Comparison of ENCODE assay signal across 12 cellular contexts in genomic region chr5:21152611-21153010, GRCh38.
DNase-seq lines count a peak whose midpoint lies in the region; ATAC-seq and TF ChIP-seq lines count a peak whose summit lies in the region.
"Had no signal": no experiment of that assay in that cellular context is flagged by ENCODE, and none has a peak within 500 bp of the region (broad histone marks: within the 10 kb centered on the region; RNA-seq: fewer than 3 reads in every experiment).

No MANE protein-coding gene starts in this region.

- TF ChIP-seq CTCF in A673 (conservative IDR thresholded peaks at IDR 0.05; ENCODE audit: low read depth, low read length) (no peak), fibroblast of the aortic adventitia (IDR thresholded peaks at IDR 0.05; ENCODE audit: insufficient read depth, low read length) (no peak), CD14-positive monocyte (IDR thresholded peaks at IDR 0.05) (no peak)

- no peak overlapping the region for H3K27ac Mint-ChIP-seq in activated naive CD4-positive, alpha-beta T cell treated with anti-CD3 and anti-CD28 coated beads for 36 hours
- H3K27ac Mint-ChIP-seq in CD14-positive monocyte = no peak overlapping the region
- H3K27ac Mint-ChIP-seq: activated naive CD8-positive, alpha-beta T cell treated with anti-CD3 and anti-CD28 coated beads, Interleukin-2, amount 50 U/mL, for 24 hours; nephron had no signal

- H3K4me1 Mint-ChIP-seq in activated naive CD4-positive, alpha-beta T cell treated with anti-CD3 and anti-CD28 coated beads for 36 hours (ENCODE audit: low read depth) = no peaks in the 10 kb centered on the region
- H3K4me1 Mint-ChIP-seq in CD14-positive monocyte = no peaks in the 10 kb centered on the region
- H3K4me1 Mint-ChIP-seq: activated naive CD8-positive, alpha-beta T cell treated with anti-CD3 and anti-CD28 coated beads, Interleukin-2, amount 50 U/mL, for 24 hours; nephron had no signal

- peaks cover 19% of the 10 kb centered on the region for H3K4me1 ChIP-seq in A673 (ENCODE audit: insufficient read depth, low read length, poor library complexity, severe bottlenecking)
- H3K4me1 ChIP-seq: heart left ventricle had no signal

- H3K9me3 Mint-ChIP-seq in activated naive CD4-positive, alpha-beta T cell treated with anti-CD3 and anti-CD28 coated beads for 36 hours = peaks cover 6% of the 10 kb centered on the region
- H3K9me3 Mint-ChIP-seq in CD14-positive monocyte = peaks cover 0 to 8% (median 0%) of the 10 kb centered on the region in 7 donors
- H3K9me3 Mint-ChIP-seq: activated naive CD8-positive, alpha-beta T cell treated with anti-CD3 and anti-CD28 coated beads, Interleukin-2, amount 50 U/mL, for 24 hours had no signal

- CTCF ChIA-PET in A673 (lab: Charles Lee) = no interaction called here
- CTCF ChIA-PET in activated naive CD4-positive, alpha-beta T cell treated with anti-CD3 and anti-CD28 coated beads for 36 hours (lab: Charles Lee) = no interaction called here

- no peak for ATAC-seq in GM18498 (IDR thresholded peaks at IDR 0.05; ENCODE audit: unreplicated experiment)
- ATAC-seq in HG03045 (IDR thresholded peaks at IDR 0.05; ENCODE audit: unreplicated experiment) = no peak
- ATAC-seq: activated naive CD8-positive, alpha-beta T cell treated with anti-CD3 and anti-CD28 coated beads, Interleukin-2, amount 50 U/mL, for 24 hours; heart left ventricle had no signal

- H3K4me3 Mint-ChIP-seq in activated naive CD4-positive, alpha-beta T cell treated with anti-CD3 and anti-CD28 coated beads for 36 hours = no peak overlapping the region
- H3K4me3 Mint-ChIP-seq in CD14-positive monocyte = no peak overlapping the region
- H3K4me3 Mint-ChIP-seq: activated naive CD8-positive, alpha-beta T cell treated with anti-CD3 and anti-CD28 coated beads, Interleukin-2, amount 50 U/mL, for 24 hours; nephron had no signal

- peaks cover 11% of the 10 kb centered on the region for H3K9me3 ChIP-seq in A673 (ENCODE audit: low read depth, low read length, poor library complexity, severe bottlenecking)

- H3K27me3 ChIP-seq in A673 (replicated peaks; ENCODE audit: insufficient read depth, low read depth, low read length, poor library complexity) = no peaks in the 10 kb centered on the region
- H3K27me3 ChIP-seq: heart left ventricle had no signal

- BruUV-seq in A673 (replicated peaks; lab: Mats Ljungman, UMichigan) = no TSS peak

- peak overlapping the region; percentile 51 for H3K27ac ChIP-seq in A673 (ENCODE audit: low read depth, low read length, poor library complexity, severe bottlenecking)
- H3K27ac ChIP-seq: heart left ventricle had no signal

- TF ChIP-seq RAD21 in Ishikawa (IDR thresholded peaks at IDR 0.05; ENCODE audit: low read depth) = no peak

- H3K4me3 ChIP-seq in A673 (ENCODE audit: low read depth, low read length, poor library complexity, severe bottlenecking) = no peak overlapping the region
- no peak overlapping the region for H3K4me3 ChIP-seq in fibroblast of the aortic adventitia (ENCODE audit: low read depth, low read length)
- H3K4me3 ChIP-seq: heart left ventricle had no signal

- DNase-seq in A673 (ENCODE audit: low spot score) (peak; percentile 96), SHP77 (lab: John Stamatoyannopoulos, UW) (peak; percentile 87 to 89), fibroblast of the aortic adventitia (ENCODE audit: low read depth) (peak; percentile 87), CD14-positive monocyte (ENCODE audit: low spot score) (no peak)
- DNase-seq in activated naive CD4-positive, alpha-beta T cell treated with anti-CD3 and anti-CD28 coated beads for 36 hours = no peak
- DNase-seq: activated CD4-positive, alpha-beta T cell treated with anti-CD3 and anti-CD28 coated beads, Interleukin-2, amount 50 U/mL, for 1 hour; activated naive CD8-positive, alpha-beta T cell treated with anti-CD3 and anti-CD28 coated beads, Interleukin-2, amount 50 U/mL, for 24 hours; heart left ventricle had no signal

- no peaks in the 10 kb centered on the region for H3K36me3 ChIP-seq in A673 (ENCODE audit: insufficient read depth, low read length, poor library complexity, severe bottlenecking)
- H3K36me3 ChIP-seq: heart left ventricle had no signal

- H3K27me3 Mint-ChIP-seq in activated naive CD4-positive, alpha-beta T cell treated with anti-CD3 and anti-CD28 coated beads for 36 hours (ENCODE audit: low read depth) = no peaks in the 10 kb centered on the region
- H3K27me3 Mint-ChIP-seq in CD14-positive monocyte (ENCODE audit: low read depth in 3 of 3) = no peaks in the 10 kb centered on the region
- H3K27me3 Mint-ChIP-seq: activated naive CD8-positive, alpha-beta T cell treated with anti-CD3 and anti-CD28 coated beads, Interleukin-2, amount 50 U/mL, for 24 hours had no signal

- H3K36me3 Mint-ChIP-seq in activated naive CD4-positive, alpha-beta T cell treated with anti-CD3 and anti-CD28 coated beads for 36 hours (ENCODE audit: low read depth) = no peaks in the 10 kb centered on the region
- no peaks in the 10 kb centered on the region for H3K36me3 Mint-ChIP-seq in CD14-positive monocyte

- POLR2A ChIA-PET in A673 (lab: Charles Lee; ENCODE audit: low non-redundant PET) = interaction anchor here (0.6 kb wide), 2 partner anchors 16 to 86 kb away, joined by 3 to 5 read pairs; no protein-coding TSS in a partner anchor

- intact Hi-C loops in A673 (cut with micrococcal nuclease; ENCODE audit: unreplicated experiment) = loop anchor here (2.0 kb wide), 2 partner anchors 84 to 178 kb away; no protein-coding TSS in a partner anchor
- intact Hi-C loops in activated naive CD4-positive, alpha-beta T cell treated with anti-CD3 and anti-CD28 coated beads for 36 hours (cut with micrococcal nuclease) = no loop called here
- intact Hi-C loops in CD14-positive monocyte (cut with micrococcal nuclease) = no loop called here

- TF ChIP-seq EP300 in Ishikawa (IDR thresholded peaks at IDR 0.05; ENCODE audit: borderline replicate concordance) = peak; percentile 84

TF ChIP-seq in Ishikawa, 13 proteins besides CTCF, POLR2A, EP300 and RAD21:
- TF ChIP-seq TCF12 (IDR thresholded peaks at IDR 0.05; ENCODE audit: low read depth) = peak; percentile 89
- no peak for TF ChIP-seq EGR1 (IDR thresholded peaks at IDR 0.05)
- TF ChIP-seq USF1 (IDR thresholded peaks at IDR 0.05) = 0 out of 2 replicates have a peak, but pooled peaks have one; percentile 20
- peak; percentile 74 for TF ChIP-seq NFIC (IDR thresholded peaks at IDR 0.05)
- peak; percentile 71; the same call in 1 of the 2 replicates for TF ChIP-seq FOXM1 (IDR thresholded peaks at IDR 0.05; ENCODE audit: borderline replicate concordance, low read depth)
- no peak for TF ChIP-seq YY1 (IDR thresholded peaks at IDR 0.05; ENCODE audit: low read depth)
- TF ChIP-seq CEBPB (IDR thresholded peaks at IDR 0.05) = peak; percentile 87
- TF ChIP-seq CREB1 (IDR thresholded peaks at IDR 0.05; ENCODE audit: low read depth) = peak; percentile 45
- peak; percentile 77 for TF ChIP-seq TEAD4 (IDR thresholded peaks at IDR 0.05)
- TF ChIP-seq REST (IDR thresholded peaks at IDR 0.05; ENCODE audit: low read depth) = no peak

Comparison
In these comparisons a context has a peak if more than half of its experiments do, and no peak if none do; other contexts are left out.
1. DNase-seq: peak in A673 (single experiment), SHP77 (2 of 2) and fibroblast of the aortic adventitia (single experiment); none in activated naive CD4-positive, alpha-beta T cell treated with anti-CD3 and anti-CD28 coated beads for 36 hours (single experiment) and CD14-positive monocyte (single experiment).